8 cellular contexts compared by ENCODE assay signal in genomic region chr3:124878561-124879394, GRCh38. TPM values are rescaled to one million over a fixed set of nuclear protein-coding genes. Genes with fewer than 3 reads are reported as not detected.
DNase-seq lines count a peak whose midpoint lies in the region; ATAC-seq, FAIRE-seq and TF ChIP-seq lines count a peak whose summit lies in the region.

No MANE protein-coding gene starts in this region.

- no peaks in the 10 kb centered on the region for H3K27me3 ChIP-seq in small intestine (ENCODE audit: control insufficient read depth in 2 of 2, insufficient read depth in 2 of 2, low read length in 2 of 2)

- peak overlapping the region; percentile 30; the same call in 1 of the 2 replicates for H3K27ac Mint-ChIP-seq in WTC11

- BruUV-seq in OCI-LY7 (replicated peaks; lab: Mats Ljungman, UMichigan) = no TSS peak

- H3K79me2 ChIP-seq in OCI-LY7 (ENCODE audit: insufficient read depth, low read depth, low read length) = no peaks in the 10 kb centered on the region

- intact Hi-C loops in Right ventricle myocardium inferior (cut with DNase I) (no loop called here), OCI-LY7 (cut with micrococcal nuclease; ENCODE audit: unreplicated experiment) (no loop called here)

- in situ Hi-C loops in ACHN (cut with HindIII; ENCODE audit: low pct_ligation_motif_present, low pct_unique_long_range_greater_than_20kb, low sequenced_read_pairs) = no loop called here

- no peaks in the 10 kb centered on the region for H3K27me3 Mint-ChIP-seq in WTC11 (ENCODE audit: low read depth)

- 4 to 12% (median 8%) methylated on average over 6 of the region's 6 CpGs for WGBS in small intestine, 3 donors

- H3K9me3 ChIP-seq in small intestine (ENCODE audit: control insufficient read depth, low read depth) (no peaks in the 10 kb centered on the region), OCI-LY7 (ENCODE audit: low read length) (no peaks in the 10 kb centered on the region)

- H3K9me3 Mint-ChIP-seq in WTC11 = no peaks in the 10 kb centered on the region

- H3K36me3 Mint-ChIP-seq in WTC11 = peaks cover 10% of the 10 kb centered on the region; the same call in 1 of the 2 replicates

- CTCF ChIA-PET in WTC11 (lab: Charles Lee) = no interaction called here
- CTCF ChIA-PET in OCI-LY7 (lab: Charles Lee; ENCODE audit: unreplicated experiment) = no interaction called here

- POLR2A ChIA-PET in WTC11 (lab: Charles Lee) = no interaction called here
- POLR2A ChIA-PET in OCI-LY7 (lab: Charles Lee) = interaction anchor here (0.6 kb wide), 1 partner anchor 93 kb away, joined by 3 read pairs; no protein-coding TSS in a partner anchor

- DNase-seq in ACHN = peak; percentile 92
- no peak for DNase-seq in WTC11 (ENCODE audit: low spot score)
- DNase-seq in Right ventricle myocardium inferior (ENCODE audit: missing footprints) = no peak
- peak; percentile 97 for DNase-seq in small intestine
- no peak for DNase-seq in OCI-LY7 (ENCODE audit: low spot score)
- no peak for DNase-seq in GM12891 (ENCODE audit: insufficient read length, low spot score)

- H3K4me2 ChIP-seq in OCI-LY7 (ENCODE audit: low read length) = no peak overlapping the region

- no peaks in the 10 kb centered on the region for H3K9me2 ChIP-seq in OCI-LY7 (ENCODE audit: insufficient read depth, low read length)

- ATAC-seq in HG03432 (IDR thresholded peaks at IDR 0.05; ENCODE audit: unreplicated experiment) (peak; percentile 44), WTC11 (no peak), Right ventricle myocardium inferior (peak; percentile 77), GM21390 (IDR thresholded peaks at IDR 0.05; ENCODE audit: unreplicated experiment) (no peak)

- TF ChIP-seq POLR2A in GM12891 (IDR thresholded peaks at IDR 0.05; ENCODE audit: low read depth, low read length) = no peak

- no peaks in the 10 kb centered on the region for H4K20me1 ChIP-seq in OCI-LY7 (ENCODE audit: insufficient read depth, low read length)

- FAIRE-seq in small intestine (lab: Jason Lieb, UNC) (no peak), GM12891 (lab: Jason Lieb, UNC) (no peak)

- peaks cover 75% of the 10 kb centered on the region for H3K4me1 Mint-ChIP-seq in WTC11

- H3K36me3 ChIP-seq in small intestine (ENCODE audit: control insufficient read depth in 2 of 2, insufficient read depth in 2 of 2, low read length in 2 of 2) (no peaks in the 10 kb centered on the region), OCI-LY7 (ENCODE audit: insufficient read depth, low read length) (no peaks in the 10 kb centered on the region)

- TF ChIP-seq CTCF in WTC11 (IDR thresholded peaks at IDR 0.05) (no peak), OCI-LY7 (conservative IDR thresholded peaks at IDR 0.05; ENCODE audit: low read length) (no peak)

- H3K4me1 ChIP-seq in small intestine (ENCODE audit: control insufficient read depth in 2 of 2, insufficient read depth in 1 of 2, low read depth in 1 of 2, low read length in 1 of 2) (peaks cover 8 to 12% of the 10 kb centered on the region in 2 donors), OCI-LY7 (ENCODE audit: insufficient read depth, low read length, poor library complexity, severe bottlenecking) (no peaks in the 10 kb centered on the region)

- H3K4me3 ChIP-seq in small intestine (ENCODE audit: low read depth in 1 of 2, low read length in 2 of 2) (no peak overlapping the region), OCI-LY7 (ENCODE audit: low read depth, low read length, poor library complexity, severe bottlenecking) (no peak overlapping the region)

- no peak overlapping the region for H3K4me3 Mint-ChIP-seq in WTC11

- H3K27ac ChIP-seq in small intestine (ENCODE audit: low read depth in 1 of 2, low read length in 1 of 2) (peak overlapping the region; percentile 62 to 89), OCI-LY7 (ENCODE audit: low read depth, low read length, poor library complexity, severe bottlenecking) (no peak overlapping the region)

- H2AFZ ChIP-seq in OCI-LY7 (ENCODE audit: low read length) = no peak overlapping the region

TF ChIP-seq in WTC11, 78 proteins besides CTCF, POLR2A, EP300 and RAD21:
- TF ChIP-seq FOXP4 (CRISPR knock-in tag; IDR thresholded peaks at IDR 0.05) (no peak), GABPB1 (CRISPR knock-in tag; IDR thresholded peaks at IDR 0.05) (peak; percentile 46; the same call in 1 of the 2 replicates)

TF ChIP-seq in GM12891, 5 proteins besides CTCF, POLR2A, EP300 and RAD21:
- TF ChIP-seq POU2F2 (IDR thresholded peaks at IDR 0.05; ENCODE audit: low read depth, low read length) = no peak
- TF ChIP-seq POLR2AphosphoS5 (IDR thresholded peaks at IDR 0.05; ENCODE audit: low read depth, low read length) = no peak
- no peak for TF ChIP-seq PAX5 (IDR thresholded peaks at IDR 0.05; ENCODE audit: insufficient read depth, low read length, severe bottlenecking)
- no peak for TF ChIP-seq TAF1 (IDR thresholded peaks at IDR 0.05; ENCODE audit: low read depth, low read length)
- TF ChIP-seq SPI1 (IDR thresholded peaks at IDR 0.05; ENCODE audit: low read depth, low read length) = no peak

RNA-seq across cellular contexts. Expression of gene ITGB5, which starts 8.4 kb away (rescaled TPM):
- total RNA-seq in WTC11 (2021) (292 to 339 TPM (median 296 TPM) in 3 replicates), Right ventricle myocardium inferior (109 TPM), OCI-LY7 (2022) (not detected in 2 replicates)
- 10 to 100 TPM in 2 of 3 donors, 1 to 10 TPM in 1; 9.4 to 28.7 (median 15.1) TPM for polyA plus RNA-seq in small intestine
- not detected in 2 replicates for total RNA-seq in OCI-LY7 (2014; rRNA removed; shearing (Covaris generic))
- polyA plus RNA-seq in GM12891 (2012; ENCODE audit: low read depth, missing spikeins) = 0.65 TPM

RNA-seq across cellular contexts. Expression of gene MUC13, which starts 55.8 kb away (rescaled TPM):
- total RNA-seq in WTC11 (2021) = 0.22 to 0.34 TPM in 2 of 3 replicates, not detected in the other
- not detected for total RNA-seq in Right ventricle myocardium inferior
- 100 to 1,000 TPM; 178 to 547 (median 269) TPM for polyA plus RNA-seq in small intestine
- total RNA-seq in OCI-LY7 (2014; rRNA removed; shearing (Covaris generic)) = not detected in 2 replicates
- not detected in 2 replicates for total RNA-seq in OCI-LY7 (2022)
- polyA plus RNA-seq in GM12891 (2012; ENCODE audit: low read depth, missing spikeins) = 0.04 TPM

Comparison
In these comparisons a context has a peak if more than half of its experiments do, and no peak if none do; other contexts are left out.
1. DNase-seq: peak in ACHN (single experiment) and small intestine (single experiment); none in WTC11 (single experiment), Right ventricle myocardium inferior (single experiment), OCI-LY7 (single experiment) and GM12891 (single experiment).
2. ATAC-seq: peak in HG03432 (single experiment) and Right ventricle myocardium inferior (single experiment); none in WTC11 (single experiment) and GM21390 (single experiment).
3. RNA of gene ITGB5, which starts 8.4 kb away (total RNA-seq): 292 to 339 TPM in WTC11 and 109 TPM in Right ventricle myocardium inferior (single experiment); not detected in OCI-LY7; every median in the first group is over 10 times any median in the second.